9 cellular contexts compared by ENCODE assay signal in genomic region chr11:66467756-66468155, GRCh38. TPM values are rescaled to one million over a fixed set of nuclear protein-coding genes. Genes with fewer than 3 reads are reported as not detected.
DNase-seq lines count a peak whose midpoint lies in the region; ATAC-seq and TF ChIP-seq lines count a peak whose summit lies in the region.
"Had no signal": no experiment of that assay in that cellular context is flagged by ENCODE, and none has a peak within 500 bp of the region (broad histone marks: within the 10 kb centered on the region; RNA-seq: fewer than 3 reads in every experiment).

No MANE protein-coding gene starts in this region.

- H3K4me3 ChIP-seq in ectodermal cell (ENCODE audit: insufficient read depth, low read depth, low read length): peak overlapping the region; percentile 47

- TF ChIP-seq CTCF in neural crest cell (conservative IDR thresholded peaks at IDR 0.05): no peak

- no peak overlapping the region for H3K27ac Mint-ChIP-seq in neural crest cell (ENCODE audit: unreplicated experiment)

- H3K36me3 ChIP-seq in ectodermal cell (ENCODE audit: control insufficient read depth, insufficient read depth, low read length): no peaks in the 10 kb centered on the region

- ATAC-seq in GM18861 (IDR thresholded peaks at IDR 0.05; ENCODE audit: unreplicated experiment): no peak

- H3K27me3 Mint-ChIP-seq in neural crest cell (ENCODE audit: low read depth): peaks cover 9% of the 10 kb centered on the region

- H3K36me3 Mint-ChIP-seq in neural crest cell (ENCODE audit: low read depth): peaks cover 3% of the 10 kb centered on the region

- H3K4me3 Mint-ChIP-seq in neural crest cell: peak overlapping the region; percentile 93

- 44 to 49% methylated on average over 6 of the region's 6 CpGs for WGBS in ectodermal cell, 2 experiments

- no peaks in the 10 kb centered on the region for H3K27me3 ChIP-seq in ectodermal cell (ENCODE audit: control insufficient read depth, insufficient read depth, low read length, poor library complexity, severe bottlenecking)

- peak; percentile 26 for DNase-seq in stimulated activated CD4-positive, alpha-beta T cell treated with anti-CD3 and anti-CD28 coated beads, Interleukin-15, amount 100 ng/mL, for 24 hours
- no peak for DNase-seq in stimulated activated CD4-positive, alpha-beta T cell treated with anti-CD3 and anti-CD28 coated beads, Interleukin-1b, Interleukin-23, amount 100 ng/mL, for 48 hours
- DNase-seq in RKO (ENCODE audit: low spot score): peak; percentile 27
- DNase-seq in neural crest cell (ENCODE audit: low read depth, low spot score): peak; percentile 58
- no peak for DNase-seq in T1000 (lab: John Stamatoyannopoulos, UW)
- no peak for DNase-seq in NCI-H2081 treated with DMSO at 0.1 percent for 48 hours (lab: John Stamatoyannopoulos, UW)

- H3K9me3 ChIP-seq in ectodermal cell (ENCODE audit: control insufficient read depth, low read length): no peaks in the 10 kb centered on the region

- H3K4me1 Mint-ChIP-seq in neural crest cell: peaks cover 37% of the 10 kb centered on the region

- H3K4me1 ChIP-seq in ectodermal cell (ENCODE audit: control insufficient read depth, insufficient read depth, low read length): peaks cover 11% of the 10 kb centered on the region

- H3K9me3 Mint-ChIP-seq in neural crest cell: peaks cover 1% of the 10 kb centered on the region

- no peak overlapping the region for H3K27ac ChIP-seq in ectodermal cell (ENCODE audit: insufficient read depth, low read depth, low read length, poor library complexity, severe bottlenecking)
- H3K27ac ChIP-seq: epithelial cell of prostate had no signal

RNA-seq across cellular contexts. Expression of gene PELI3, which starts 1.1 kb away (rescaled TPM):
- polyA plus RNA-seq in ectodermal cell (2013, experiment 1 of 4): 7.6 TPM
- 8.9 TPM for polyA plus RNA-seq in ectodermal cell (2013, experiment 2 of 4)
- 6.5 TPM for polyA plus RNA-seq in ectodermal cell (2013, experiment 3 of 4)
- 7.5 TPM for polyA plus RNA-seq in ectodermal cell (2013, experiment 4 of 4)
- 13.3 and 13.6 TPM in 2 replicates for total RNA-seq in neural crest cell

RNA-seq across cellular contexts. Expression of gene DPP3, which starts 12.5 kb away (rescaled TPM):
- polyA plus RNA-seq in ectodermal cell (2013, experiment 1 of 4): 56.0 TPM
- polyA plus RNA-seq in ectodermal cell (2013, experiment 2 of 4): 55.6 TPM
- polyA plus RNA-seq in ectodermal cell (2013, experiment 3 of 4): 36.4 TPM
- 39.1 TPM for polyA plus RNA-seq in ectodermal cell (2013, experiment 4 of 4)
- total RNA-seq in neural crest cell: 66.8 and 68.9 TPM in 2 replicates

RNA-seq across cellular contexts. Expression of gene MRPL11, which starts 29.1 kb away (rescaled TPM):
- polyA plus RNA-seq in ectodermal cell (2013, experiment 1 of 4): 117 TPM
- polyA plus RNA-seq in ectodermal cell (2013, experiment 2 of 4): 113 TPM
- 93.2 TPM for polyA plus RNA-seq in ectodermal cell (2013, experiment 3 of 4)
- 97.3 TPM for polyA plus RNA-seq in ectodermal cell (2013, experiment 4 of 4)
- total RNA-seq in neural crest cell: 91.4 and 92.7 TPM in 2 replicates

RNA-seq across cellular contexts. Expression of gene BBS1, which starts 42.7 kb away (rescaled TPM):
- 52.3 TPM for polyA plus RNA-seq in ectodermal cell (2013, experiment 1 of 4)
- 55.7 TPM for polyA plus RNA-seq in ectodermal cell (2013, experiment 2 of 4)
- polyA plus RNA-seq in ectodermal cell (2013, experiment 3 of 4): 39.7 TPM
- 43.0 TPM for polyA plus RNA-seq in ectodermal cell (2013, experiment 4 of 4)
- 54.7 and 56.1 TPM in 2 replicates for total RNA-seq in neural crest cell

RNA-seq across cellular contexts. Expression of gene NPAS4, which starts 46.9 kb away (rescaled TPM):
- 2.8 TPM for polyA plus RNA-seq in ectodermal cell (2013, experiment 1 of 4)
- 3.3 TPM for polyA plus RNA-seq in ectodermal cell (2013, experiment 2 of 4)
- polyA plus RNA-seq in ectodermal cell (2013, experiment 3 of 4): 1.3 TPM
- polyA plus RNA-seq in ectodermal cell (2013, experiment 4 of 4): 1.3 TPM
- total RNA-seq in neural crest cell: 0.14 and 0.63 TPM in 2 replicates

Comparison
In these comparisons a context has a peak if more than half of its experiments do, and no peak if none do; other contexts are left out.
1. DNase-seq: peak in stimulated activated CD4-positive, alpha-beta T cell treated with anti-CD3 and anti-CD28 coated beads, Interleukin-15, amount 100 ng/mL, for 24 hours (single experiment), RKO (single experiment) and neural crest cell (single experiment); none in stimulated activated CD4-positive, alpha-beta T cell treated with anti-CD3 and anti-CD28 coated beads, Interleukin-1b, Interleukin-23, amount 100 ng/mL, for 48 hours (single experiment), T1000 (single experiment) and NCI-H2081 treated with DMSO at 0.1 percent for 48 hours (single experiment).